Comparison of ENCODE assay signal across 9 cellular contexts in genomic region chr2:25301453-25302352, GRCh38. TPM values are rescaled to one million over a fixed set of nuclear protein-coding genes. Genes with fewer than 3 reads are reported as not detected.
DNase-seq lines count a peak whose midpoint lies in the region; TF ChIP-seq lines count a peak whose summit lies in the region.
"Had no signal": no experiment of that assay in that cellular context is flagged by ENCODE, and none has a peak within 500 bp of the region (broad histone marks: within the 10 kb centered on the region; RNA-seq: fewer than 3 reads in every experiment).

No MANE protein-coding gene starts in this region.

- no peaks in the 10 kb centered on the region; the same call in 1 of the 2 replicates for H3K27me3 ChIP-seq in Karpas-422 (ENCODE audit: low read length)
- no peaks in the 10 kb centered on the region for H3K27me3 ChIP-seq in BE2C

- H3K4me3 ChIP-seq in Karpas-422 (ENCODE audit: low read length) (peak overlapping the region; percentile 32; the same call in 1 of the 2 replicates), BE2C (ENCODE audit: low read depth, low read length) (no peak overlapping the region)
- H3K4me3 ChIP-seq: skin epidermis had no signal

- POLR2A ChIA-PET in activated CD4-positive, alpha-beta memory T cell treated with anti-CD3 and anti-CD28 coated beads for 36 hours (lab: Charles Lee): interaction anchor here (0.8 to 2.6 kb wide), 9 partner anchors 11 to 152 kb away, joined by 3 to 23 read pairs (median 4); no protein-coding TSS in a partner anchor

- no peaks in the 10 kb centered on the region for H3K27me3 Mint-ChIP-seq in activated CD4-positive, alpha-beta memory T cell treated with anti-CD3 and anti-CD28 coated beads for 36 hours

- no peak overlapping the region for H3K4me3 Mint-ChIP-seq in activated CD4-positive, alpha-beta memory T cell treated with anti-CD3 and anti-CD28 coated beads for 36 hours

- no peak for TF ChIP-seq CTCF in BE2C (IDR thresholded peaks at IDR 0.05; ENCODE audit: low read depth, low read length)

- peaks cover 55% of the 10 kb centered on the region for H3K36me3 Mint-ChIP-seq in activated CD4-positive, alpha-beta memory T cell treated with anti-CD3 and anti-CD28 coated beads for 36 hours

- H3K4me1 Mint-ChIP-seq in activated CD4-positive, alpha-beta memory T cell treated with anti-CD3 and anti-CD28 coated beads for 36 hours (ENCODE audit: low read depth): peaks cover 58% of the 10 kb centered on the region

- no peaks in the 10 kb centered on the region for H3K9me3 Mint-ChIP-seq in activated CD4-positive, alpha-beta memory T cell treated with anti-CD3 and anti-CD28 coated beads for 36 hours

- H3K79me2 ChIP-seq in Karpas-422 (ENCODE audit: low read length): no peaks in the 10 kb centered on the region

- peak; percentile 36 for DNase-seq in GM04503 (ENCODE audit: low read depth)
- peak; percentile 37 for DNase-seq in GOT3 (lab: John Stamatoyannopoulos, UW)
- peak; percentile 95 for DNase-seq in Karpas-422
- peak; percentile 94 for DNase-seq in activated CD4-positive, alpha-beta memory T cell treated with anti-CD3 and anti-CD28 coated beads for 36 hours
- DNase-seq in fibroblast of peridontal ligament (ENCODE audit: extremely low read depth): peak; percentile 57
- DNase-seq in stimulated activated CD8-positive, alpha-beta memory T cell treated with anti-CD3 and anti-CD28 coated beads, Interleukin-4, amount 100 ng/mL, for 24 hours (ENCODE audit: low read depth): peak; percentile 60
- no peak for DNase-seq in BE2C
- no peak for DNase-seq in NCI-H82 treated with DMSO at 0.1 percent for 48 hours (lab: John Stamatoyannopoulos, UW; ENCODE audit: unreplicated experiment)

- CTCF ChIA-PET in activated CD4-positive, alpha-beta memory T cell treated with anti-CD3 and anti-CD28 coated beads for 36 hours (lab: Charles Lee): interaction anchor here (1.1 to 2.2 kb wide), 9 partner anchors 9 to 76 kb away, joined by 3 to 17 read pairs (median 7); no protein-coding TSS in a partner anchor

- no peak overlapping the region for H2AFZ ChIP-seq in Karpas-422 (ENCODE audit: low read length)

- peak overlapping the region; percentile 47 for H3K27ac Mint-ChIP-seq in activated CD4-positive, alpha-beta memory T cell treated with anti-CD3 and anti-CD28 coated beads for 36 hours

- H4K20me1 ChIP-seq in Karpas-422 (ENCODE audit: insufficient read depth, low read depth, low read length): peaks cover 46% of the 10 kb centered on the region

- H3K9ac ChIP-seq in Karpas-422 (ENCODE audit: low read length): no peak overlapping the region

- no peaks in the 10 kb centered on the region for H3K9me2 ChIP-seq in Karpas-422 (replicated peaks; ENCODE audit: insufficient read depth, low read length)

- no peak overlapping the region for H3K27ac ChIP-seq in Karpas-422 (ENCODE audit: low read length)

- H3K4me1 ChIP-seq in Karpas-422 (ENCODE audit: low read length): peaks cover 50% of the 10 kb centered on the region
- H3K4me1 ChIP-seq in BE2C: peaks cover 11% of the 10 kb centered on the region

- H3K9me3 ChIP-seq in Karpas-422 (ENCODE audit: low read length) (no peaks in the 10 kb centered on the region), BE2C (no peaks in the 10 kb centered on the region)

- peak overlapping the region; percentile 50 for H3K4me2 ChIP-seq in Karpas-422 (ENCODE audit: low read depth, low read length, poor library complexity, severe bottlenecking)

- H3K36me3 ChIP-seq in Karpas-422 (ENCODE audit: insufficient read depth, low read length) (no peaks in the 10 kb centered on the region), BE2C (peaks cover 7% of the 10 kb centered on the region)

- intact Hi-C loops in activated CD4-positive, alpha-beta memory T cell treated with anti-CD3 and anti-CD28 coated beads for 36 hours (cut with micrococcal nuclease): loop anchor here (1.0 to 5.0 kb wide), 6 partner anchors 13 to 257 kb away; partner anchors contain the start of gene DNMT3A

RNA-seq across cellular contexts. Expression of gene DNMT3A, which starts 40.0 kb away (rescaled TPM):
- 0.97 and 1.6 TPM in 2 replicates for total RNA-seq in Karpas-422 (2014; rRNA removed; shearing (Covaris generic); ENCODE audit: low replicate concordance)
- total RNA-seq in activated CD4-positive, alpha-beta memory T cell treated with anti-CD3 and anti-CD28 coated beads for 36 hours: 10 to 100 TPM; 52.0 to 52.5 TPM
- 107 TPM for polyA plus RNA-seq in BE2C (2012; ENCODE audit: insufficient read depth, insufficient read length, low read depth)

Comparison
In these comparisons a context has a peak if more than half of its experiments do, and no peak if none do; other contexts are left out.
1. DNase-seq: peak in GM04503 (single experiment), GOT3 (single experiment), Karpas-422 (single experiment), activated CD4-positive, alpha-beta memory T cell treated with anti-CD3 and anti-CD28 coated beads for 36 hours (single experiment), fibroblast of peridontal ligament (single experiment) and stimulated activated CD8-positive, alpha-beta memory T cell treated with anti-CD3 and anti-CD28 coated beads, Interleukin-4, amount 100 ng/mL, for 24 hours (single experiment); none in BE2C (single experiment) and NCI-H82 treated with DMSO at 0.1 percent for 48 hours (single experiment).
2. RNA of gene DNMT3A, which starts 40.0 kb away (total RNA-seq): 52.0 to 52.5 TPM in activated CD4-positive, alpha-beta memory T cell treated with anti-CD3 and anti-CD28 coated beads for 36 hours; 0.97 to 1.6 TPM in Karpas-422; every median in the first group is over 10 times any median in the second.